ENCODE assay signal across 1 cellular context in the genomic region with DNA sequence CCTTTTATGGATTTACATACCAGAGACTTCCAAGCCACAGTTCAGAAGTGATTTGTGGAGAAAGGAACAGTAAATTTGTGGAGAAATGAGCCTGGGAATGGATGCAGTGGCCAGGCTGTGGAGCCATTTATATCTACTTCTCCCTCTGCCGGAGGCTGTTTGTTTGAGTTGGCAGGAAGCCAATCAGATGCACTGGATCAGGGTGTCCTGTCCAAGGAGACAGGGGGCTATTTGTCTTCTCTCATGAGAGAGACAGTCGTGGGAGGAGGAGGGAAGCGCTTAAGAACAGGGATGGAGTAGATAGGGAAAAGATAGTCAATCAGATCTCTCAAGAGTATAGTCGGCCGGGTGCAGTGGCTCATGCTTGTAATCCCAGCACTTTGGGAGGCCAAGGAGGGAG.
TF ChIP-seq lines count a peak whose summit lies in the region.

No MANE protein-coding gene starts in this region.

TF ChIP-seq in IMR-90, 13 proteins besides CTCF, POLR2A, EP300 and RAD21:
- no peak for TF ChIP-seq FOS (IDR thresholded peaks at IDR 0.05; ENCODE audit: low read depth, low read length)
- no peak for TF ChIP-seq RFX5 (IDR thresholded peaks at IDR 0.05; ENCODE audit: low read depth, low read length)
- TF ChIP-seq, protein P1, sequence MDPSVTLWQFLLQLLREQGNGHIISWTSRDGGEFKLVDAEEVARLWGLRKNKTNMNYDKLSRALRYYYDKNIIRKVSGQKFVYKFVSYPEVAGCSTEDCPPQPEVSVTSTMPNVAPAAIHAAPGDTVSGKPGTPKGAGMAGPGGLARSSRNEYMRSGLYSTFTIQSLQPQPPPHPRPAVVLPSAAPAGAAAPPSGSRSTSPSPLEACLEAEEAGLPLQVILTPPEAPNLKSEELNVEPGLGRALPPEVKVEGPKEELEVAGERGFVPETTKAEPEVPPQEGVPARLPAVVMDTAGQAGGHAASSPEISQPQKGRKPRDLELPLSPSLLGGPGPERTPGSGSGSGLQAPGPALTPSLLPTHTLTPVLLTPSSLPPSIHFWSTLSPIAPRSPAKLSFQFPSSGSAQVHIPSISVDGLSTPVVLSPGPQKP (IDR thresholded peaks at IDR 0.05; ENCODE audit: borderline replicate concordance, low read depth, low read length) = no peak
- no peak for TF ChIP-seq CEBPB (IDR thresholded peaks at IDR 0.05; ENCODE audit: low read depth, low read length)
- TF ChIP-seq CHD1 (IDR thresholded peaks at IDR 0.05; ENCODE audit: low read depth, low read length) = no peak
- TF ChIP-seq MAZ (IDR thresholded peaks at IDR 0.05; ENCODE audit: borderline replicate concordance, low read depth, low read length) = no peak
